In genomic region chr17:78875738-78876597, GRCh38 we compare ENCODE assay signal across 1 cellular context.
A peak's percentile ranks its signal among the peaks of the same experiment; 100 is the strongest.
TF ChIP-seq lines count a peak whose summit lies in the region.

No MANE protein-coding gene starts in this region.

TF ChIP-seq in endothelial cell of umbilical vein, 7 proteins besides CTCF, POLR2A, EP300 and RAD21:
- TF ChIP-seq FOS (IDR thresholded peaks at IDR 0.05; ENCODE audit: borderline replicate concordance, insufficient read depth, low read length) (peak; percentile 58), GATA2 (IDR thresholded peaks at IDR 0.05; ENCODE audit: insufficient read depth, insufficient read length, low read depth, low read length) (no peak), JUN (IDR thresholded peaks at IDR 0.05; ENCODE audit: borderline replicate concordance, insufficient read depth, insufficient read length, low read depth) (peak; percentile 13), MYC (IDR thresholded peaks at IDR 0.05; ENCODE audit: low read depth, low read length) (no peak)
- TF ChIP-seq, protein P1, sequence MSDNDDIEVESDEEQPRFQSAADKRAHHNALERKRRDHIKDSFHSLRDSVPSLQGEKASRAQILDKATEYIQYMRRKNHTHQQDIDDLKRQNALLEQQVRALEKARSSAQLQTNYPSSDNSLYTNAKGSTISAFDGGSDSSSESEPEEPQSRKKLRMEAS (IDR thresholded peaks at IDR 0.05; ENCODE audit: insufficient read depth, insufficient read length): no peak
